ENCODE assay signal across 16 cellular contexts in the genomic region with DNA sequence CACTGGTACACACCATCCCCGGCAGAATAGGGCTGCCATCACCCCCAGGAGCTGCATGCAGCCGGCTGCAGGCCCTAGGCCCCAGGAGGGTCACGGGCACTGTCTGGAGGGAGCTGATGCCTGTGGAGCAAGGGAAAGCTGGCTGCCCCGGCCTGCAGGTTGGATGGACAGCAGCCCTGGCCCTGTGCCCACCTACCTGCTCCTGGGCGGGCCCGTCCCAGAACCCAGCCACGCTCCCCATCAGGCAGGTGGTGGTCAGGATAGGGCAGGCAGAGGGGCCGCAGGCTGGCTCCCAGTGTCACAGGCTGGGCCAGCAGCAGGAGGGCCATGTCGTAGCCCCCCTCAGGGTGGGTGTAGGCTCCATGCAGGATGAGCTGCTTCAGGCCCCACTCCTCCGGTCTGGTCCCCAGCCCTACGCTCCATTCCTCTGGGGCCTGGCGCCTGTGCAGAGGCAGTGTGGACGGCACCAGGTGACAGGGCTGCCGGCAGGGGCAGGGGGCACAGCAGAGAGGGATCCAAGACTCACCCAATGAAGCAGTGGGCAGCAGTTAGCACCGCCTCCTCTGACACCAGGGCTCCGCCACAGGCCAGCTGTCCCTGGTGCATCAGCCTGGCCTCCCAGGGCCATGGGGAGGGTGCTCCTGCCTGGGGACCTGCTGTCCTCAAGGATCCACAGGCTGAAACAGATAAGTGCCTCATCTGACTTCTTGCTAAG. TPM values are rescaled to one million over a fixed set of nuclear protein-coding genes. Genes with fewer than 3 reads are reported as not detected.
DNase-seq lines count a peak whose midpoint lies in the region; ATAC-seq and TF ChIP-seq lines count a peak whose summit lies in the region.
"Had no signal": no experiment of that assay in that cellular context is flagged by ENCODE, and none has a peak within 500 bp of the region (broad histone marks: within the 10 kb centered on the region; RNA-seq: fewer than 3 reads in every experiment).

No MANE protein-coding gene starts in this region.

- intact Hi-C loops in left cardiac atrium (cut with DNase I), result no loop called here
- intact Hi-C loops in cardiac septum (cut with DNase I), result no loop called here

- H3K36me3 Mint-ChIP-seq in stimulated activated naive B cell treated with anti-CD40 and anti-IgM and Interleukin-4, amounts not matched to agents 10 μg/mL and 1 μg/mL and 100 μg/mL, for 72 hours, result peaks cover 22 to 26% of the 10 kb centered on the region in 2 donors

- peak; percentile 20 for DNase-seq in left cardiac atrium
- no peak for DNase-seq in cardiac septum (ENCODE audit: low spot score)
- DNase-seq in erythroblast (lab: John Stamatoyannopoulos, UW), result no peak
- no peak for DNase-seq in stimulated activated naive B cell treated with anti-CD40 and anti-IgM and Interleukin-4, amounts not matched to agents 10 μg/mL and 1 μg/mL and 100 μg/mL, for 72 hours
- DNase-seq in NCI-H1436 (lab: John Stamatoyannopoulos, UW), result no peak
- DNase-seq: activated CD8-positive, alpha-beta T cell treated with anti-CD3 and anti-CD28 coated beads for 36 hours; CD4-positive, alpha-beta memory T cell; kidney; mesenchymal stem cell; NCI-H2081 treated with DMSO at 0.1 percent for 48 hours; NCI-H524 treated with DMSO at 0.1 percent for 48 hours; PC-3; retina; stimulated activated CD4-positive, alpha-beta T cell treated with anti-CD3 and anti-CD28 coated beads, Interleukin-1b, Interleukin-23, amount 100 ng/mL, for 48 hours had no signal

- peaks cover 14 to 26% of the 10 kb centered on the region in 2 donors for H3K4me1 Mint-ChIP-seq in stimulated activated naive B cell treated with anti-CD40 and anti-IgM and Interleukin-4, amounts not matched to agents 10 μg/mL and 1 μg/mL and 100 μg/mL, for 72 hours

- no peak for ATAC-seq in left cardiac atrium
- peak in 1 of 2 donors; percentile 6 for ATAC-seq in stimulated activated naive B cell treated with anti-CD40 and anti-IgM and Interleukin-4, amounts not matched to agents 10 μg/mL and 1 μg/mL and 100 μg/mL, for 72 hours (replicated peaks)
- no peak for ATAC-seq in HG03342 (IDR thresholded peaks at IDR 0.05; ENCODE audit: unreplicated experiment)
- ATAC-seq: activated CD8-positive, alpha-beta T cell treated with anti-CD3 and anti-CD28 coated beads for 36 hours; PC-3 had no signal

- no peaks in the 10 kb centered on the region for H3K9me3 Mint-ChIP-seq in stimulated activated naive B cell treated with anti-CD40 and anti-IgM and Interleukin-4, amounts not matched to agents 10 μg/mL and 1 μg/mL and 100 μg/mL, for 72 hours
- H3K9me3 Mint-ChIP-seq: activated CD8-positive, alpha-beta T cell treated with anti-CD3 and anti-CD28 coated beads for 36 hours; CD4-positive, alpha-beta memory T cell; IgD-negative memory B cell had no signal

- H3K4me3 Mint-ChIP-seq in stimulated activated naive B cell treated with anti-CD40 and anti-IgM and Interleukin-4, amounts not matched to agents 10 μg/mL and 1 μg/mL and 100 μg/mL, for 72 hours, result no peak overlapping the region
- H3K4me3 Mint-ChIP-seq: activated CD8-positive, alpha-beta T cell treated with anti-CD3 and anti-CD28 coated beads for 36 hours; CD4-positive, alpha-beta memory T cell; IgD-negative memory B cell had no signal

- H3K27ac Mint-ChIP-seq in stimulated activated naive B cell treated with anti-CD40 and anti-IgM and Interleukin-4, amounts not matched to agents 10 μg/mL and 1 μg/mL and 100 μg/mL, for 72 hours, result peak overlapping the region; percentile 80
- H3K27ac Mint-ChIP-seq: IgD-negative memory B cell had no signal

- TF ChIP-seq POLR2A in erythroblast (IDR thresholded peaks at IDR 0.05; ENCODE audit: low read length), result peak; percentile 4

- no peaks in the 10 kb centered on the region for H3K27me3 Mint-ChIP-seq in stimulated activated naive B cell treated with anti-CD40 and anti-IgM and Interleukin-4, amounts not matched to agents 10 μg/mL and 1 μg/mL and 100 μg/mL, for 72 hours
- H3K27me3 Mint-ChIP-seq: activated CD8-positive, alpha-beta T cell treated with anti-CD3 and anti-CD28 coated beads for 36 hours; CD4-positive, alpha-beta memory T cell; IgD-negative memory B cell had no signal

RNA-seq across cellular contexts. Expression of gene PRSS53, which starts 4.0 kb away (rescaled TPM):
- total RNA-seq in left cardiac atrium (1 to 10 TPM in 1 of 2 donors, under 1 TPM in 1; 0.71 to 1.1 TPM), cardiac septum (0.59 TPM)

RNA-seq across cellular contexts. Expression of gene VKORC1, which starts 9.9 kb away (rescaled TPM):
- total RNA-seq in left cardiac atrium, result 10 to 100 TPM; 47.1 to 53.2 TPM
- 42.1 TPM for total RNA-seq in cardiac septum

RNA-seq across cellular contexts. Expression of gene ZNF646, which starts 10.5 kb away (rescaled TPM):
- total RNA-seq in left cardiac atrium, result 1 to 10 TPM; 7.6 to 8.2 TPM
- total RNA-seq in cardiac septum, result 9.6 TPM

RNA-seq across cellular contexts. Expression of gene ZNF668, which starts 10.7 kb away (rescaled TPM):
- total RNA-seq in left cardiac atrium (1 to 10 TPM; 5.5 to 6.6 TPM), cardiac septum (5.9 TPM)

RNA-seq across cellular contexts. Expression of gene BCKDK, which starts 23.4 kb away (rescaled TPM):
- total RNA-seq in left cardiac atrium (10 to 100 TPM; 43.4 to 46.4 TPM), cardiac septum (56.4 TPM)
